Comparison of ENCODE assay signal across 9 cellular contexts in the genomic region with DNA sequence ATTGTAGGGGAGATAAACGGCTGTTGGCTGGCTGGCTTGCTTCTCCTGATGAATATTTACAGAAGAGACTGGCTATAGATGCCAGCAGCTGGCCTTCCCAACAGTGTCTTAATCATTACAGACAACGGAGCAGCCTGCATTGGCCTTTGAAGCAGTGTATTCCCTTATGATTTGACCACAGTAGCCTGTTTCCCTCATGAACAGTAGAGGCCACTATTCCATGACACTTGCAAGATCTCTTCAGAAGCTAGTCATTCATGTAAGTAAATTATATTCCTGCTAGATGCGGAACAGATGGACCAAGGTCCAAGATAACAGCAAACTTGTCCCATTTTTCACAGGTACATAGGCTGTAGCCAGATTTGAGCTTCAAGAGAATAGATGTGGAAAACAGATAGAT. TPM values are rescaled to one million over a fixed set of nuclear protein-coding genes. Genes with fewer than 3 reads are reported as not detected.
A peak's percentile ranks its signal among the peaks of the same experiment; 100 is the strongest.
DNase-seq lines count a peak whose midpoint lies in the region; ATAC-seq, FAIRE-seq and TF ChIP-seq lines count a peak whose summit lies in the region.
"Had no signal": no experiment of that assay in that cellular context is flagged by ENCODE, and none has a peak within 500 bp of the region (broad histone marks: within the 10 kb centered on the region; RNA-seq: fewer than 3 reads in every experiment).

No MANE protein-coding gene starts in this region.

- H3K9me3 ChIP-seq in A673 (ENCODE audit: low read depth, low read length, poor library complexity, severe bottlenecking) (no peaks in the 10 kb centered on the region), SK-N-SH (no peaks in the 10 kb centered on the region), left ventricle myocardium inferior (replicated peaks) (no peaks in the 10 kb centered on the region)

- WGBS in SK-N-SH (ENCODE audit: low lambda C conversion rate) = 39% methylated on average over 3 of the region's 3 CpGs

- H3K4me3 ChIP-seq in A673 (ENCODE audit: low read depth, low read length, poor library complexity, severe bottlenecking) (no peak overlapping the region), SK-N-SH (ENCODE audit: low read depth in 2 of 2, low read length in 1 of 2) (no peak overlapping the region), left ventricle myocardium inferior (no peak overlapping the region)

- POLR2A ChIA-PET in A673 (lab: Charles Lee; ENCODE audit: low non-redundant PET) (interaction anchor here (0.6 kb wide), 1 partner anchor 347 kb away, joined by 3 read pairs; no protein-coding TSS in a partner anchor), SK-N-SH (lab: Yijun Ruan, JAX) (no interaction called here)

- H3K27ac ChIP-seq in A673 (ENCODE audit: low read depth, low read length, poor library complexity, severe bottlenecking) (no peak overlapping the region), SK-N-SH (ENCODE audit: low read depth in 2 of 2, low read length in 1 of 2) (no peak overlapping the region), left ventricle myocardium inferior (replicated peaks) (no peak overlapping the region)

- CTCF ChIA-PET in A673 (lab: Charles Lee) = interaction anchor here (1.2 kb wide), 1 partner anchor 432 kb away, joined by 4 read pairs; no protein-coding TSS in a partner anchor
- CTCF ChIA-PET in SK-N-SH (lab: Yijun Ruan, JAX) = interaction anchor here (0.6 to 6.5 kb wide), 9 partner anchors 9 to 709 kb away, joined by 3 to 39 read pairs (median 3); no protein-coding TSS in a partner anchor

- ATAC-seq in HG02870 (IDR thresholded peaks at IDR 0.05; ENCODE audit: unreplicated experiment) = no peak
- ATAC-seq in GM19467 (IDR thresholded peaks at IDR 0.05; ENCODE audit: unreplicated experiment) = no peak

- H2AFZ ChIP-seq in SK-N-SH (ENCODE audit: low read depth) = no peak overlapping the region

- FAIRE-seq in GM19239 (lab: Jason Lieb, UNC) = peak; percentile 42

- no peak overlapping the region for H3K9ac ChIP-seq in SK-N-SH

- TF ChIP-seq CTCF in A673 (conservative IDR thresholded peaks at IDR 0.05; ENCODE audit: low read depth, low read length) = peak; percentile 48
- peak; percentile 49 for TF ChIP-seq CTCF in SK-N-SH (IDR thresholded peaks at IDR 0.05)
- TF ChIP-seq CTCF in left ventricle myocardium inferior (IDR thresholded peaks at IDR 0.05; ENCODE audit: borderline replicate concordance) = peak; percentile 46

- peak; percentile 58 for TF ChIP-seq RAD21 in SK-N-SH (IDR thresholded peaks at IDR 0.05; ENCODE audit: low read length)

- H3K4me1 ChIP-seq in A673 (ENCODE audit: insufficient read depth, low read length, poor library complexity, severe bottlenecking) = no peaks in the 10 kb centered on the region
- H3K4me1 ChIP-seq in SK-N-SH (ENCODE audit: control insufficient read depth in 1 of 2, insufficient read depth in 2 of 2, low read depth in 1 of 2, low read length in 1 of 2) = peaks cover 0 to 13% of the 10 kb centered on the region in 2 experiments; a peak in 2 of 4 replicates
- no peaks in the 10 kb centered on the region for H3K4me1 ChIP-seq in left ventricle myocardium inferior

- H3K79me2 ChIP-seq in SK-N-SH (ENCODE audit: insufficient read depth) = no peaks in the 10 kb centered on the region

- no peak overlapping the region for H3K4me2 ChIP-seq in SK-N-SH

- H3K9me2 ChIP-seq in SK-N-SH = no peaks in the 10 kb centered on the region

- H3F3A ChIP-seq in SK-N-SH (replicated peaks; ENCODE audit: insufficient read depth) = no peaks in the 10 kb centered on the region

- H3K36me3 ChIP-seq in A673 (ENCODE audit: insufficient read depth, low read length, poor library complexity, severe bottlenecking) = no peaks in the 10 kb centered on the region
- H3K36me3 ChIP-seq in SK-N-SH (replicated peaks in 1 of 2; ENCODE audit: control insufficient read depth in 1 of 2, insufficient read depth in 2 of 2, low read length in 1 of 2) = no peaks in the 10 kb centered on the region
- H3K36me3 ChIP-seq in left ventricle myocardium inferior = no peaks in the 10 kb centered on the region

- intact Hi-C loops in A673 (cut with micrococcal nuclease; ENCODE audit: unreplicated experiment) = no loop called here
- intact Hi-C loops in left ventricle myocardium inferior (cut with micrococcal nuclease) = no loop called here

- TF ChIP-seq EP300 in SK-N-SH (IDR thresholded peaks at IDR 0.05; ENCODE audit: borderline replicate concordance in 1 of 2, low read depth in 1 of 2, low read length in 1 of 2) = no peak

- peaks cover 4% of the 10 kb centered on the region for H3K27me3 ChIP-seq in A673 (replicated peaks; ENCODE audit: insufficient read depth, low read depth, low read length, poor library complexity)
- no peaks in the 10 kb centered on the region for H3K27me3 ChIP-seq in SK-N-SH (ENCODE audit: insufficient read depth)
- peaks cover 18% of the 10 kb centered on the region for H3K27me3 ChIP-seq in left ventricle myocardium inferior (ENCODE audit: low read depth)

- H4K20me1 ChIP-seq in SK-N-SH (ENCODE audit: insufficient read depth) = no peaks in the 10 kb centered on the region

- DNase-seq in A673 (ENCODE audit: low spot score) = peak; percentile 31
- no peak for DNase-seq in GM19239 (ENCODE audit: insufficient read length, low spot score)
- DNase-seq in SK-N-SH = peak; percentile 30
- DNase-seq in left ventricle myocardium inferior = no peak
- DNase-seq in middle frontal gyrus (ENCODE audit: extremely low spot score, low spot score) = no peak
- DNase-seq in activated CD4-positive, alpha-beta T cell treated with anti-CD3 and anti-CD28 coated beads for 1 hour = no peak

- no TSS peak for BruUV-seq in A673 (replicated peaks; lab: Mats Ljungman, UMichigan)

TF ChIP-seq in SK-N-SH, 30 proteins besides CTCF, POLR2A, EP300 and RAD21:
- no peak for TF ChIP-seq NRF1 (IDR thresholded peaks at IDR 0.05; ENCODE audit: low read depth, low read length)
- TF ChIP-seq, protein P1, sequence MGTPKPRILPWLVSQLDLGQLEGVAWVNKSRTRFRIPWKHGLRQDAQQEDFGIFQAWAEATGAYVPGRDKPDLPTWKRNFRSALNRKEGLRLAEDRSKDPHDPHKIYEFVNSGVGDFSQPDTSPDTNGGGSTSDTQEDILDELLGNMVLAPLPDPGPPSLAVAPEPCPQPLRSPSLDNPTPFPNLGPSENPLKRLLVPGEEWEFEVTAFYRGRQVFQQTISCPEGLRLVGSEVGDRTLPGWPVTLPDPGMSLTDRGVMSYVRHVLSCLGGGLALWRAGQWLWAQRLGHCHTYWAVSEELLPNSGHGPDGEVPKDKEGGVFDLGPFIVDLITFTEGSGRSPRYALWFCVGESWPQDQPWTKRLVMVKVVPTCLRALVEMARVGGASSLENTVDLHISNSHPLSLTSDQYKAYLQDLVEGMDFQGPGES (IDR thresholded peaks at IDR 0.05; ENCODE audit: low read depth, low read length) = no peak
- no peak for TF ChIP-seq TEAD4 (IDR thresholded peaks at IDR 0.05; ENCODE audit: borderline replicate concordance, insufficient read depth)
- TF ChIP-seq SMC3 (IDR thresholded peaks at IDR 0.05; ENCODE audit: low read depth, low read length) = peak; percentile 25; the same call in 1 of the 2 replicates
- TF ChIP-seq, protein P2, sequence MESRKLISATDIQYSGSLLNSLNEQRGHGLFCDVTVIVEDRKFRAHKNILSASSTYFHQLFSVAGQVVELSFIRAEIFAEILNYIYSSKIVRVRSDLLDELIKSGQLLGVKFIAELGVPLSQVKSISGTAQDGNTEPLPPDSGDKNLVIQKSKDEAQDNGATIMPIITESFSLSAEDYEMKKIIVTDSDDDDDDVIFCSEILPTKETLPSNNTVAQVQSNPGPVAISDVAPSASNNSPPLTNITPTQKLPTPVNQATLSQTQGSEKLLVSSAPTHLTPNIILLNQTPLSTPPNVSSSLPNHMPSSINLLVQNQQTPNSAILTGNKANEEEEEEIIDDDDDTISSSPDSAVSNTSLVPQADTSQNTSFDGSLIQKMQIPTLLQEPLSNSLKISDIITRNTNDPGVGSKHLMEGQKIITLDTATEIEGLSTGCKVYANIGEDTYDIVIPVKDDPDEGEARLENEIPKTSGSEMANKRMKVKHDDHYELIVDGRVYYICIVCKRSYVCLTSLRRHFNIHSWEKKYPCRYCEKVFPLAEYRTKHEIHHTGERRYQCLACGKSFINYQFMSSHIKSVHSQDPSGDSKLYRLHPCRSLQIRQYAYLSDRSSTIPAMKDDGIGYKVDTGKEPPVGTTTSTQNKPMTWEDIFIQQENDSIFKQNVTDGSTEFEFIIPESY (IDR thresholded peaks at IDR 0.05; ENCODE audit: borderline replicate concordance, low read depth) = no peak
- TF ChIP-seq GATA2 (CRISPR knock-in tag; IDR thresholded peaks at IDR 0.05) = no peak
- TF ChIP-seq RFX5 (IDR thresholded peaks at IDR 0.05; ENCODE audit: low read length) = no peak

RNA-seq across cellular contexts. Expression of a gene that starts 47.3 kb away (rescaled TPM):
- not detected in 2 replicates for total RNA-seq in A673 (2021)
- polyA plus RNA-seq in SK-N-SH (2012; rRNA removed) = not detected in 2 replicates
- not detected in 2 replicates for polyA plus RNA-seq in SK-N-SH (2012; cell fraction: cytosol; rRNA removed)
- polyA plus RNA-seq in SK-N-SH (2012; cell fraction: nucleus; rRNA removed) = not detected in 2 replicates
- total RNA-seq in left ventricle myocardium inferior = not detected
- total RNA-seq: posterior vena cava had no signal

Comparison
In these comparisons a context has a peak if more than half of its experiments do, and no peak if none do; other contexts are left out.
1. DNase-seq: peak in A673 (single experiment) and SK-N-SH (single experiment); none in GM19239 (single experiment), left ventricle myocardium inferior (single experiment), middle frontal gyrus (single experiment) and activated CD4-positive, alpha-beta T cell treated with anti-CD3 and anti-CD28 coated beads for 1 hour (single experiment).
2. Peak in every context shown above with its lines, with median percentiles within 50 percentile points of each other: CTCF ChIP-seq.